Comparison of ENCODE assay signal across 24 cellular contexts in the genomic region with DNA sequence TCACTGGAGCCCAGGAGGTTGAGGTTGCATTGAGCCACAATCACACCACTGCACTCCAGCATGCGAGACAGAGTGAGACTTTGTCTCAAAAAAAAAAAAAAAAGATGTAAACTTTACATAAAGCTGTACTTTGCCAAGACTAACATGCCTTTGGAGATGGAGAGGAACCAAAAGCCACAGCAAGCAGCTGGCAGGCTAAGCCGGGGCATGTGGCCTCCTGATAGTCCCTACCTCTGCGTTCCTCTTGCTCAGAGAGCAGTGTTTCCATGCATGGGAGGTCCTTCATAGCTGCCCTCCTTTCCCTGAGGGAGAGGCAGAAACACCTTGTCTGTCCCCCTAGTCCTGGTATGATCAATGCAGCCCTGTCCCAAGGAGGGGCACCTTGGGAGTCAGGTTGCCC. TPM values are rescaled to one million over a fixed set of nuclear protein-coding genes. Genes with fewer than 3 reads are reported as not detected.
A peak's percentile ranks its signal among the peaks of the same experiment; 100 is the strongest.
DNase-seq lines count a peak whose midpoint lies in the region; ATAC-seq and TF ChIP-seq lines count a peak whose summit lies in the region.
"Had no signal": no experiment of that assay in that cellular context is flagged by ENCODE, and none has a peak within 500 bp of the region (broad histone marks: within the 10 kb centered on the region; RNA-seq: fewer than 3 reads in every experiment).

No MANE protein-coding gene starts in this region.

- H3K4me1 Mint-ChIP-seq in CD4-positive, CD25-positive, alpha-beta regulatory T cell: peaks cover 0 to 5% (median 0%) of the 10 kb centered on the region in 4 donors
- no peaks in the 10 kb centered on the region for H3K4me1 Mint-ChIP-seq in activated naive CD8-positive, alpha-beta T cell treated with anti-CD3 and anti-CD28 coated beads, Interleukin-2, amount 50 U/mL, for 24 hours
- H3K4me1 Mint-ChIP-seq: mesothelial cell of epicardium, natural killer cell had no signal

- no peak overlapping the region for H3K4me3 ChIP-seq in CD4-positive, CD25-positive, alpha-beta regulatory T cell (ENCODE audit: low read depth, low read length)
- H3K4me3 ChIP-seq in LNCaP clone FGC (ENCODE audit: low read depth, low read length) (no peak overlapping the region), brain microvascular endothelial cell (ENCODE audit: low read depth, low read length) (no peak overlapping the region)
- H3K4me3 ChIP-seq: ovary, SK-N-MC, thyroid gland had no signal

- no peaks in the 10 kb centered on the region for H3K4me1 ChIP-seq in CD4-positive, CD25-positive, alpha-beta regulatory T cell (ENCODE audit: control insufficient read depth, insufficient read depth, low read length, poor library complexity, severe bottlenecking)

- no peaks in the 10 kb centered on the region for H3K9me3 Mint-ChIP-seq in CD4-positive, CD25-positive, alpha-beta regulatory T cell
- H3K9me3 Mint-ChIP-seq in activated naive CD8-positive, alpha-beta T cell treated with anti-CD3 and anti-CD28 coated beads, Interleukin-2, amount 50 U/mL, for 24 hours: no peaks in the 10 kb centered on the region
- H3K9me3 Mint-ChIP-seq: mesothelial cell of epicardium, natural killer cell had no signal

- H3K27ac Mint-ChIP-seq in CD4-positive, CD25-positive, alpha-beta regulatory T cell: peak overlapping the region in 2 of 3 donors; percentile 18 to 73
- H3K27ac Mint-ChIP-seq in activated naive CD8-positive, alpha-beta T cell treated with anti-CD3 and anti-CD28 coated beads, Interleukin-2, amount 50 U/mL, for 24 hours: no peak overlapping the region
- H3K27ac Mint-ChIP-seq: mesothelial cell of epicardium had no signal

- no peak overlapping the region for H3K4me3 Mint-ChIP-seq in CD4-positive, CD25-positive, alpha-beta regulatory T cell
- no peak overlapping the region for H3K4me3 Mint-ChIP-seq in activated naive CD8-positive, alpha-beta T cell treated with anti-CD3 and anti-CD28 coated beads, Interleukin-2, amount 50 U/mL, for 24 hours
- H3K4me3 Mint-ChIP-seq: mesothelial cell of epicardium, natural killer cell had no signal

- H3K36me3 Mint-ChIP-seq in CD4-positive, CD25-positive, alpha-beta regulatory T cell: peaks cover 24% of the 10 kb centered on the region
- peaks cover 10% of the 10 kb centered on the region for H3K36me3 Mint-ChIP-seq in activated naive CD8-positive, alpha-beta T cell treated with anti-CD3 and anti-CD28 coated beads, Interleukin-2, amount 50 U/mL, for 24 hours (ENCODE audit: low read depth)
- H3K36me3 Mint-ChIP-seq: natural killer cell had no signal

- H3K27ac ChIP-seq in CD4-positive, CD25-positive, alpha-beta regulatory T cell (ENCODE audit: insufficient read depth, low read length, poor library complexity, severe bottlenecking): no peak overlapping the region
- H3K27ac ChIP-seq in brain microvascular endothelial cell: no peak overlapping the region
- H3K27ac ChIP-seq: HL-60, ovary, SK-N-MC, thyroid gland had no signal

- no peaks in the 10 kb centered on the region for H3K27me3 ChIP-seq in CD4-positive, CD25-positive, alpha-beta regulatory T cell (ENCODE audit: control insufficient read depth, insufficient read depth, low read length)
- no peaks in the 10 kb centered on the region for H3K27me3 ChIP-seq in brain microvascular endothelial cell (replicated peaks)
- H3K27me3 ChIP-seq: ovary, thyroid gland had no signal

- no peaks in the 10 kb centered on the region for H3K9me3 ChIP-seq in CD4-positive, CD25-positive, alpha-beta regulatory T cell (ENCODE audit: control insufficient read depth in 2 of 2, low read length in 2 of 2)
- H3K9me3 ChIP-seq: ovary, thyroid gland had no signal

- ATAC-seq in CD4-positive, CD25-positive, alpha-beta regulatory T cell (ENCODE audit: low read depth in 2 of 2): no peak
- no peak for ATAC-seq in activated naive CD8-positive, alpha-beta T cell treated with anti-CD3 and anti-CD28 coated beads, Interleukin-2, amount 50 U/mL, for 24 hours
- ATAC-seq: left colon, natural killer cell, Panc1 had no signal

- no peak for DNase-seq in CD4-positive, CD25-positive, alpha-beta regulatory T cell
- DNase-seq in LNCaP clone FGC (ENCODE audit: low read depth): peak; percentile 49
- peak; percentile 37 for DNase-seq in brain microvascular endothelial cell
- peak; percentile 65 for DNase-seq in iris pigment epithelial cell (ENCODE audit: low read depth)
- no peak for DNase-seq in NCI-H1436 treated with DMSO at 0.1 percent for 48 hours (lab: John Stamatoyannopoulos, UW)
- no peak for DNase-seq in NCI-H510A (lab: John Stamatoyannopoulos, UW)
- no peak for DNase-seq in activated naive CD8-positive, alpha-beta T cell treated with anti-CD3 and anti-CD28 coated beads, Interleukin-2, amount 50 U/mL, for 24 hours
- no peak for DNase-seq in AG20443 (ENCODE audit: low spot score)
- DNase-seq: activated CD8-positive, alpha-beta memory T cell treated with anti-CD3 and anti-CD28 coated beads, Interleukin-2, amount 50 U/mL, for 4 hours; activated effector memory CD4-positive, alpha-beta T cell treated with Interleukin-2 at 50 U/mL for 16 hours; cerebellar nuclear complex; effector memory CD4-positive, alpha-beta T cell; glutamatergic neuron; H7; left colon; natural killer cell; NCI-H1417 treated with DMSO at 0.1 percent for 48 hours; NK-92 treated with Interleukin-12 subunit alpha and Interleukin-12 subunit beta, amount 100 ng/mL, for 24 hours; ovary; thyroid gland had no signal

- peaks cover 57% of the 10 kb centered on the region for H3K36me3 ChIP-seq in CD4-positive, CD25-positive, alpha-beta regulatory T cell (ENCODE audit: control insufficient read depth, insufficient read depth, low read length)
- H3K36me3 ChIP-seq in brain microvascular endothelial cell (replicated peaks): peaks cover 10% of the 10 kb centered on the region
- H3K36me3 ChIP-seq: ovary had no signal

- H3K27me3 Mint-ChIP-seq in CD4-positive, CD25-positive, alpha-beta regulatory T cell: no peaks in the 10 kb centered on the region
- H3K27me3 Mint-ChIP-seq in activated naive CD8-positive, alpha-beta T cell treated with anti-CD3 and anti-CD28 coated beads, Interleukin-2, amount 50 U/mL, for 24 hours: no peaks in the 10 kb centered on the region

- TF ChIP-seq CTCF in LNCaP clone FGC (IDR thresholded peaks at IDR 0.05; ENCODE audit: control insufficient read depth, extremely low read depth, insufficient read depth) (no peak), brain microvascular endothelial cell (IDR thresholded peaks at IDR 0.05; ENCODE audit: low read depth, low read length, missing control alignments) (no peak)

- in situ Hi-C loops in brain microvascular endothelial cell (cut with HindIII; ENCODE audit: low pct_ligation_motif_present, low sequenced_read_pairs): no loop called here

RNA-seq across cellular contexts. Expression of a gene that starts 35.2 kb away (rescaled TPM):
- 19.1 TPM for total RNA-seq in CD4-positive, CD25-positive, alpha-beta regulatory T cell
- polyA plus RNA-seq in CD4-positive, CD25-positive, alpha-beta regulatory T cell: 1 to 10 TPM; 2.1 to 3.4 (median 2.9) TPM

RNA-seq across cellular contexts. Expression of a gene that starts 56.0 kb away (rescaled TPM):
- 132 TPM for total RNA-seq in CD4-positive, CD25-positive, alpha-beta regulatory T cell
- polyA plus RNA-seq in CD4-positive, CD25-positive, alpha-beta regulatory T cell: 100 to 1,000 TPM; 134 to 147 (median 146) TPM

Comparison
In these comparisons a context has a peak if more than half of its experiments do, and no peak if none do; other contexts are left out.
1. DNase-seq: peak in LNCaP clone FGC (single experiment), brain microvascular endothelial cell (single experiment) and iris pigment epithelial cell (single experiment); none in CD4-positive, CD25-positive, alpha-beta regulatory T cell (0 of 3), NCI-H1436 treated with DMSO at 0.1 percent for 48 hours (single experiment), NCI-H510A (single experiment), activated naive CD8-positive, alpha-beta T cell treated with anti-CD3 and anti-CD28 coated beads, Interleukin-2, amount 50 U/mL, for 24 hours (single experiment) and AG20443 (single experiment).